9 cellular contexts compared by ENCODE assay signal in genomic region chr22:40347300-40347699, GRCh38. TPM values are rescaled to one million over a fixed set of nuclear protein-coding genes. Genes with fewer than 3 reads are reported as not detected.
DNase-seq lines count a peak whose midpoint lies in the region; ATAC-seq and TF ChIP-seq lines count a peak whose summit lies in the region.
"Had no signal": no experiment of that assay in that cellular context is flagged by ENCODE, and none has a peak within 500 bp of the region (broad histone marks: within the 10 kb centered on the region; RNA-seq: fewer than 3 reads in every experiment).

No MANE protein-coding gene starts in this region.

- DNase-seq in right atrium auricular region (ENCODE audit: low spot score) (no peak), Right ventricle myocardium superior (no peak), caudate nucleus (lab: John Stamatoyannopoulos, UW) (no peak), DMS 273 (lab: John Stamatoyannopoulos, UW; ENCODE audit: unreplicated experiment) (no peak), NCI-H524 (lab: John Stamatoyannopoulos, UW) (no peak)
- DNase-seq in stimulated activated CD8-positive, alpha-beta memory T cell treated with anti-CD3 and anti-CD28 coated beads, Interleukin-4, amount 100 ng/mL, for 48 hours, result no peak
- no peak for DNase-seq in NK-92 treated with Interleukin-12 subunit alpha and Interleukin-12 subunit beta, amount 100 ng/mL, for 24 hours (lab: John Stamatoyannopoulos, UW)
- DNase-seq: foreskin melanocyte had no signal

- H3K9me3 ChIP-seq in right atrium auricular region, result no peaks in the 10 kb centered on the region
- no peaks in the 10 kb centered on the region for H3K9me3 ChIP-seq in muscle layer of colon (ENCODE audit: low read length)

- H3K4me3 ChIP-seq in right atrium auricular region (peak overlapping the region; percentile 70 to 72), muscle layer of colon (ENCODE audit: low read depth in 1 of 2, low read length in 2 of 2) (peak overlapping the region; percentile 59 to 92)

- no peaks in the 10 kb centered on the region for H3K27me3 ChIP-seq in right atrium auricular region
- no peaks in the 10 kb centered on the region for H3K27me3 ChIP-seq in muscle layer of colon (ENCODE audit: control insufficient read depth in 1 of 2, insufficient read depth in 2 of 2, low read length in 2 of 2)

- intact Hi-C loops in Right ventricle myocardium superior (cut with DNase I), result loop anchor here (10.0 kb wide), 1 partner anchor 312 kb away; no protein-coding TSS in a partner anchor

- H3K27ac ChIP-seq in right atrium auricular region (peak overlapping the region; percentile 88 to 92), caudate nucleus (ENCODE audit: low read depth, low read length) (peak overlapping the region; percentile 32), muscle layer of colon (ENCODE audit: low read depth, low read length) (peak overlapping the region; percentile 90)

- peak overlapping the region; percentile 86 for H3K9ac ChIP-seq in muscle layer of colon (ENCODE audit: low read length)

- peaks cover 31% of the 10 kb centered on the region for H3K36me3 ChIP-seq in right atrium auricular region
- peaks cover 26% of the 10 kb centered on the region for H3K36me3 ChIP-seq in muscle layer of colon (ENCODE audit: insufficient read depth, low read length)

- H3K4me1 ChIP-seq in right atrium auricular region, result peaks cover 0 to 25% of the 10 kb centered on the region in 2 donors
- peaks cover 15% of the 10 kb centered on the region for H3K4me1 ChIP-seq in muscle layer of colon (ENCODE audit: insufficient read depth, low read length)

- no peak for TF ChIP-seq CTCF in right atrium auricular region (IDR thresholded peaks at IDR 0.05)

- ATAC-seq in Right ventricle myocardium superior (ENCODE audit: poor library complexity), result no peak

RNA-seq across cellular contexts. Expression of gene ADSL, which starts 1.0 kb away (rescaled TPM):
- total RNA-seq in right atrium auricular region (10 to 100 TPM; 41.8 to 69.9 TPM), Right ventricle myocardium superior (52.0 TPM)

RNA-seq across cellular contexts. Expression of gene SGSM3, which starts 23.1 kb away (rescaled TPM):
- total RNA-seq in right atrium auricular region, result 10 to 100 TPM; 29.0 to 36.3 TPM
- 33.6 TPM for total RNA-seq in Right ventricle myocardium superior

Comparison
In these comparisons a context has a peak if more than half of its experiments do, and no peak if none do; other contexts are left out.
1. H3K27ac ChIP-seq: peak in every context shown above with its lines; median percentile 90 in right atrium auricular region; 90 in muscle layer of colon; 32 in caudate nucleus.